Comparison of ENCODE assay signal across 9 cellular contexts in the genomic region with DNA sequence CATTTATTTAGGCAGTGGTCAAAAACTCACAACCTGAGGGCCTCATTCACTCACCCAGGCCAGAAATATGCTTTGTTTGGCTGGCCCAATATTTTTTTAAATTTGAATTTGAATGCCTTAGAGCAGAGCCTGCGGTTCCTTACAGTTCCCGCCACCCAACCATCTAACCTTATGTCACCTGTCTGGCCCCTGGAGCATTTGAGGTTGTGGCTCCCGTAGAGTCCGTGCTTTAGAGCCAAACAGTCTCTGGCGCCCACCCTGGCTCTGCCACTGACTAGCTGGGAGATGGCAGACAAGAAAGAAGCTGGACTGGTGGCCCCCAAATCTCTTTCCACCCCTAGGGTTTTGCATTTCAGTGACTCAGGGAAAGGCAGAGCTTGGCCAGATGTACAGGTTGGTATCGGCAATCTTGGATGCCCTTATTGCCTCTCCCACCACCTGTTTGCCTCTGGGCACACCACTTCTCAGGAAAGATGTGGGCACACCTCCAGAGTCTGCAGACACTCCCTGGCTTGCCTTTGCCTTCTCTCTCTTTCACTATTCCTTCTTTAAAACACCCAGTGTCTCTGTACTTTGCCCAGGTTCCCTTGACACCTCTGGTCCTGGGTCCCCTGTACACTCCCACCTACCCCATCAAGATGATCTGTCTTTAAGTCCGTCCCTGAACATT. TPM values are rescaled to one million over a fixed set of nuclear protein-coding genes. Genes with fewer than 3 reads are reported as not detected.
A peak's percentile ranks its signal among the peaks of the same experiment; 100 is the strongest.
DNase-seq lines count a peak whose midpoint lies in the region; ATAC-seq, FAIRE-seq and TF ChIP-seq lines count a peak whose summit lies in the region.
"Had no signal": no experiment of that assay in that cellular context is flagged by ENCODE, and none has a peak within 500 bp of the region (broad histone marks: within the 10 kb centered on the region; RNA-seq: fewer than 3 reads in every experiment).

No MANE protein-coding gene starts in this region.

- peaks cover 34% of the 10 kb centered on the region for H3K36me3 Mint-ChIP-seq in activated T-helper 17 cell treated with anti-CD3 and anti-CD28 coated beads, Interleukin-2, amount 50 U/mL, for 72 hours (ENCODE audit: low read depth)

- no peaks in the 10 kb centered on the region for H3K9me3 Mint-ChIP-seq in activated T-helper 17 cell treated with anti-CD3 and anti-CD28 coated beads, Interleukin-2, amount 50 U/mL, for 72 hours

- H3K36me3 ChIP-seq in HepG2 (replicated peaks in 1 of 2; ENCODE audit: control insufficient read depth in 1 of 2, insufficient read depth in 2 of 2, low read length in 2 of 2): no peaks in the 10 kb centered on the region
- H3K36me3 ChIP-seq in right lobe of liver: no peaks in the 10 kb centered on the region
- H3K36me3 ChIP-seq in lower lobe of right lung: no peaks in the 10 kb centered on the region
- no peaks in the 10 kb centered on the region for H3K36me3 ChIP-seq in upper lobe of left lung

- H2AFZ ChIP-seq in HepG2 (ENCODE audit: low read length): peak overlapping the region; percentile 40

- 53% methylated on average over 7 of the region's 7 CpGs for WGBS in HepG2 (ENCODE audit: low lambda C conversion rate)
- WGBS in right lobe of liver (ENCODE audit: insufficient coverage, low coverage, low lambda C conversion rate, missing lambda C conversion rate): 85% methylated on average over 4 of the region's 7 CpGs
- 88 to 92% methylated on average over 7 of the region's 7 CpGs for WGBS in upper lobe of left lung, 2 donors

- TF ChIP-seq POLR2A in HepG2 (IDR thresholded peaks at IDR 0.05; ENCODE audit: insufficient read depth in 1 of 2, low read depth in 2 of 2, low read length in 2 of 2) (no peak), right lobe of liver (IDR thresholded peaks at IDR 0.05) (no peak), upper lobe of left lung (IDR thresholded peaks at IDR 0.05) (no peak)

- H3K27ac ChIP-seq in HepG2 (ENCODE audit: extremely low read length, insufficient read depth, low read length): no peak overlapping the region
- H3K27ac ChIP-seq in right lobe of liver: no peak overlapping the region
- H3K27ac ChIP-seq in lower lobe of right lung: peak overlapping the region; percentile 24
- H3K27ac ChIP-seq in upper lobe of left lung: peak overlapping the region in 3 of 4 donors; percentile 57 to 98 (median 63)
- no peak overlapping the region for H3K27ac ChIP-seq in substantia nigra (ENCODE audit: low read depth, low read length, poor library complexity, severe bottlenecking)

- H3K79me2 ChIP-seq in HepG2 (ENCODE audit: insufficient read depth, low read length): peaks cover 25% of the 10 kb centered on the region

- DNase-seq in HepG2 (ENCODE audit: low spot score): no peak
- DNase-seq in right lobe of liver: no peak
- no peak for DNase-seq in lower lobe of right lung
- DNase-seq in upper lobe of left lung: no peak
- DNase-seq in substantia nigra (lab: John Stamatoyannopoulos, UW): no peak
- DNase-seq in NCI-H1930 (lab: John Stamatoyannopoulos, UW): no peak
- no peak for DNase-seq in NCI-H526 treated with DMSO at 0.1 percent for 48 hours (lab: John Stamatoyannopoulos, UW)

- BruUV-seq in HepG2 (replicated peaks; lab: Mats Ljungman, UMichigan): no TSS peak

- in situ Hi-C loops in HepG2 (cut with HindIII; ENCODE audit: extremely low pct_ligation_motif_present, low pct_unique_long_range_greater_than_20kb): no loop called here

- H3K4me1 ChIP-seq in HepG2 (ENCODE audit: insufficient read depth, low read length): peaks cover 46% of the 10 kb centered on the region
- H3K4me1 ChIP-seq in right lobe of liver: peaks cover 0 to 23% (median 10%) of the 10 kb centered on the region in 4 donors
- H3K4me1 ChIP-seq in lower lobe of right lung: peaks cover 46% of the 10 kb centered on the region
- peaks cover 40 to 61% (median 51%) of the 10 kb centered on the region in 4 donors for H3K4me1 ChIP-seq in upper lobe of left lung

- H3K27me3 Mint-ChIP-seq in activated T-helper 17 cell treated with anti-CD3 and anti-CD28 coated beads, Interleukin-2, amount 50 U/mL, for 72 hours: no peaks in the 10 kb centered on the region

- H4K20me1 ChIP-seq in HepG2 (ENCODE audit: insufficient read depth, low read length): no peaks in the 10 kb centered on the region

- H3K4me3 Mint-ChIP-seq in activated T-helper 17 cell treated with anti-CD3 and anti-CD28 coated beads, Interleukin-2, amount 50 U/mL, for 72 hours: peak overlapping the region; percentile 61

- no peak for ATAC-seq in HepG2
- ATAC-seq in right lobe of liver: no peak
- no peak for ATAC-seq in activated T-helper 17 cell treated with anti-CD3 and anti-CD28 coated beads, Interleukin-2, amount 50 U/mL, for 72 hours (replicated peaks)
- ATAC-seq in lower lobe of right lung: no peak
- ATAC-seq in upper lobe of left lung (ENCODE audit: low FRiP score in 2 of 2): no peak

- H3K27me3 ChIP-seq in HepG2 (ENCODE audit: control insufficient read depth in 1 of 2, insufficient read depth in 2 of 2, low read length in 2 of 2): peaks cover 6 to 44% of the 10 kb centered on the region in 2 experiments; a peak in 3 of 5 replicates
- H3K27me3 ChIP-seq in right lobe of liver: no peaks in the 10 kb centered on the region
- H3K27me3 ChIP-seq in lower lobe of right lung (ENCODE audit: low read depth): no peaks in the 10 kb centered on the region
- no peaks in the 10 kb centered on the region for H3K27me3 ChIP-seq in upper lobe of left lung

- TF ChIP-seq CTCF in HepG2 (CRISPR knock-in tag; IDR thresholded peaks at IDR 0.05) (no peak), right lobe of liver (IDR thresholded peaks at IDR 0.05) (no peak), lower lobe of right lung (IDR thresholded peaks at IDR 0.05) (no peak), upper lobe of left lung (IDR thresholded peaks at IDR 0.05) (no peak)

- intact Hi-C loops in HepG2 (cut with micrococcal nuclease; ENCODE audit: unreplicated experiment) (no loop called here), right lobe of liver (cut with DNase I) (no loop called here), lower lobe of right lung (cut with DNase I) (no loop called here)

- H3K9me3 ChIP-seq in HepG2 (ENCODE audit: low read length): no peaks in the 10 kb centered on the region
- no peaks in the 10 kb centered on the region for H3K9me3 ChIP-seq in right lobe of liver
- no peaks in the 10 kb centered on the region for H3K9me3 ChIP-seq in lower lobe of right lung
- H3K9me3 ChIP-seq in upper lobe of left lung: no peaks in the 10 kb centered on the region

- H3K9ac ChIP-seq in HepG2 (ENCODE audit: insufficient read depth, low read depth, low read length): no peak overlapping the region

- FAIRE-seq in HepG2 (lab: Jason Lieb, UNC): no peak
- FAIRE-seq: endometrium had no signal

- no peak overlapping the region; the same call in 1 of the 2 replicates for H3K4me2 ChIP-seq in HepG2 (ENCODE audit: low read depth, low read length)

- TF ChIP-seq EP300 in HepG2 (IDR thresholded peaks at IDR 0.05; ENCODE audit: low read depth in 2 of 2, low read length in 2 of 2) (no peak), HepG2 (CRISPR knock-in tag; IDR thresholded peaks at IDR 0.05; ENCODE audit: borderline replicate concordance) (no peak), upper lobe of left lung (IDR thresholded peaks at IDR 0.05) (no peak)

- CTCF ChIA-PET in HepG2 (lab: Yijun Ruan, JAX; ENCODE audit: low intra/inter-chr PET ratio, low total read pairs): no interaction called here

- peak overlapping the region; percentile 21 for H3K27ac Mint-ChIP-seq in activated T-helper 17 cell treated with anti-CD3 and anti-CD28 coated beads, Interleukin-2, amount 50 U/mL, for 72 hours

- H3K4me3 ChIP-seq in HepG2 (replicated peaks in 1 of 3; ENCODE audit: insufficient read depth in 1 of 3, low read depth in 2 of 3, low read length in 3 of 3) (no peak overlapping the region), right lobe of liver (no peak overlapping the region), lower lobe of right lung (no peak overlapping the region), upper lobe of left lung (no peak overlapping the region)

- POLR2A ChIA-PET in HepG2 (lab: Yijun Ruan, JAX): interaction anchor here (2.9 kb wide), 1 partner anchor 107 kb away, joined by 18 read pairs; no protein-coding TSS in a partner anchor

- no peak for TF ChIP-seq RAD21 in HepG2 (CRISPR knock-in tag; IDR thresholded peaks at IDR 0.05)

- H3K4me1 Mint-ChIP-seq in activated T-helper 17 cell treated with anti-CD3 and anti-CD28 coated beads, Interleukin-2, amount 50 U/mL, for 72 hours: peaks cover 50% of the 10 kb centered on the region

RNA-seq across cellular contexts. Expression of gene MAP3K14, which starts 1.9 kb away (rescaled TPM):
- total RNA-seq in HepG2 (2016; rRNA removed; fragmentation: Illumina TruSeq; extraction: Trizol): 1.2 and 2.6 TPM in 2 replicates
- 2.1 and 2.5 TPM in 2 replicates for total RNA-seq in HepG2 (2016; cell fraction: cytosol; rRNA removed; fragmentation: Illumina TruSeq; extraction: Trizol; ENCODE audit: low read depth)
- total RNA-seq in HepG2 (2016; cell fraction: insoluble cytoplasmic fraction; rRNA removed; fragmentation: Illumina TruSeq; extraction: Trizol): 1.1 and 2.6 TPM in 2 replicates
- total RNA-seq in HepG2 (2016; cell fraction: membrane; rRNA removed; fragmentation: Illumina TruSeq; extraction: Trizol): 2.1 and 2.4 TPM in 2 replicates
- total RNA-seq in HepG2 (2016; cell fraction: nucleus; rRNA removed; fragmentation: Illumina TruSeq; extraction: Trizol): 3.1 and 3.3 TPM in 2 replicates
- polyA plus RNA-seq in HepG2 (2011; rRNA removed): 2.6 and 4.0 TPM in 2 replicates
- polyA plus RNA-seq in HepG2 (2011; cell fraction: cytosol; rRNA removed): 1.8 and 2.4 TPM in 2 replicates
- polyA plus RNA-seq in HepG2 (2011; cell fraction: nucleus; rRNA removed): 10.1 and 10.7 TPM in 2 replicates
- polyA plus RNA-seq in HepG2 (2012): 1.6 and 2.1 TPM in 2 replicates
- polyA plus RNA-seq in HepG2 (2016; cell fraction: cytosol; fragmentation: Illumina TruSeq; extraction: Trizol; ENCODE audit: low read depth): 1.6 and 2.0 TPM in 2 replicates
- polyA plus RNA-seq in HepG2 (2016; cell fraction: insoluble cytoplasmic fraction; fragmentation: Illumina TruSeq; extraction: Trizol; ENCODE audit: low read depth): 1.3 and 1.9 TPM in 2 replicates
- polyA plus RNA-seq in HepG2 (2016; cell fraction: membrane; fragmentation: Illumina TruSeq; extraction: Trizol; ENCODE audit: low read depth): 1.6 and 2.3 TPM in 2 replicates
- polyA plus RNA-seq in HepG2 (2016; cell fraction: nucleus; fragmentation: Illumina TruSeq; extraction: Trizol; ENCODE audit: insufficient read depth, low read depth): 10.6 and 10.8 TPM in 2 replicates
- 2.2 and 7.2 TPM in 2 replicates for polyA minus RNA-seq in HepG2 (2011; rRNA and poly(A)+ RNA removed; ENCODE audit: low replicate concordance)
- polyA minus RNA-seq in HepG2 (2011; cell fraction: cytosol; rRNA and poly(A)+ RNA removed): 0.40 and 0.44 TPM in 2 replicates
- polyA minus RNA-seq in HepG2 (2011; cell fraction: nucleus; rRNA and poly(A)+ RNA removed): 3.2 and 3.7 TPM in 2 replicates
- total RNA-seq in right lobe of liver: 1 to 10 TPM; 4.8 to 7.8 (median 6.3) TPM
- 10 to 100 TPM; 36.3 to 49.5 TPM for total RNA-seq in activated T-helper 17 cell treated with anti-CD3 and anti-CD28 coated beads, Interleukin-2, amount 50 U/mL, for 72 hours
- total RNA-seq in lower lobe of right lung: 9.3 TPM
- total RNA-seq in upper lobe of left lung: 10 to 100 TPM; 11.4 to 17.8 (median 13.5) TPM

RNA-seq across cellular contexts. Expression of gene SPATA32, which starts 56.8 kb away (rescaled TPM):
- total RNA-seq in HepG2 (2016; rRNA removed; fragmentation: Illumina TruSeq; extraction: Trizol) (not detected in 2 replicates), right lobe of liver (not detected), lower lobe of right lung (not detected), upper lobe of left lung (under 1 TPM in 1 of 6 donors, not detected in 5; 0.20 TPM)
- total RNA-seq in HepG2 (2016; cell fraction: cytosol; rRNA removed; fragmentation: Illumina TruSeq; extraction: Trizol; ENCODE audit: low read depth): not detected in 2 replicates
- not detected in 2 replicates for total RNA-seq in HepG2 (2016; cell fraction: insoluble cytoplasmic fraction; rRNA removed; fragmentation: Illumina TruSeq; extraction: Trizol)
- not detected in 2 replicates for total RNA-seq in HepG2 (2016; cell fraction: membrane; rRNA removed; fragmentation: Illumina TruSeq; extraction: Trizol)
- not detected in 2 replicates for total RNA-seq in HepG2 (2016; cell fraction: nucleus; rRNA removed; fragmentation: Illumina TruSeq; extraction: Trizol)
- polyA plus RNA-seq in HepG2 (2011; rRNA removed): not detected in 2 replicates
- not detected in 2 replicates for polyA plus RNA-seq in HepG2 (2011; cell fraction: cytosol; rRNA removed)
- not detected in 2 replicates for polyA plus RNA-seq in HepG2 (2011; cell fraction: nucleus; rRNA removed)
- polyA plus RNA-seq in HepG2 (2012): not detected in 2 replicates
- not detected in 2 replicates for polyA plus RNA-seq in HepG2 (2016; cell fraction: cytosol; fragmentation: Illumina TruSeq; extraction: Trizol; ENCODE audit: low read depth)
- not detected in 2 replicates for polyA plus RNA-seq in HepG2 (2016; cell fraction: insoluble cytoplasmic fraction; fragmentation: Illumina TruSeq; extraction: Trizol; ENCODE audit: low read depth)
- not detected in 2 replicates for polyA plus RNA-seq in HepG2 (2016; cell fraction: membrane; fragmentation: Illumina TruSeq; extraction: Trizol; ENCODE audit: low read depth)
- polyA plus RNA-seq in HepG2 (2016; cell fraction: nucleus; fragmentation: Illumina TruSeq; extraction: Trizol; ENCODE audit: insufficient read depth, low read depth): not detected in 2 replicates
- not detected in 2 replicates for polyA minus RNA-seq in HepG2 (2011; rRNA and poly(A)+ RNA removed; ENCODE audit: low replicate concordance)
- not detected in 2 replicates for polyA minus RNA-seq in HepG2 (2011; cell fraction: cytosol; rRNA and poly(A)+ RNA removed)
- polyA minus RNA-seq in HepG2 (2011; cell fraction: nucleus; rRNA and poly(A)+ RNA removed): not detected in 2 replicates
- total RNA-seq in activated T-helper 17 cell treated with anti-CD3 and anti-CD28 coated beads, Interleukin-2, amount 50 U/mL, for 72 hours: under 1 TPM; 0.13 to 0.32 TPM

Comparison
In these comparisons a context has a peak if more than half of its experiments do, and no peak if none do; other contexts are left out.
1. H3K27ac ChIP-seq: peak in lower lobe of right lung (single experiment) and upper lobe of left lung (3 of 4); none in HepG2 (single experiment), right lobe of liver (0 of 3) and substantia nigra (single experiment).